8 cellular contexts compared by ENCODE assay signal in the genomic region with DNA sequence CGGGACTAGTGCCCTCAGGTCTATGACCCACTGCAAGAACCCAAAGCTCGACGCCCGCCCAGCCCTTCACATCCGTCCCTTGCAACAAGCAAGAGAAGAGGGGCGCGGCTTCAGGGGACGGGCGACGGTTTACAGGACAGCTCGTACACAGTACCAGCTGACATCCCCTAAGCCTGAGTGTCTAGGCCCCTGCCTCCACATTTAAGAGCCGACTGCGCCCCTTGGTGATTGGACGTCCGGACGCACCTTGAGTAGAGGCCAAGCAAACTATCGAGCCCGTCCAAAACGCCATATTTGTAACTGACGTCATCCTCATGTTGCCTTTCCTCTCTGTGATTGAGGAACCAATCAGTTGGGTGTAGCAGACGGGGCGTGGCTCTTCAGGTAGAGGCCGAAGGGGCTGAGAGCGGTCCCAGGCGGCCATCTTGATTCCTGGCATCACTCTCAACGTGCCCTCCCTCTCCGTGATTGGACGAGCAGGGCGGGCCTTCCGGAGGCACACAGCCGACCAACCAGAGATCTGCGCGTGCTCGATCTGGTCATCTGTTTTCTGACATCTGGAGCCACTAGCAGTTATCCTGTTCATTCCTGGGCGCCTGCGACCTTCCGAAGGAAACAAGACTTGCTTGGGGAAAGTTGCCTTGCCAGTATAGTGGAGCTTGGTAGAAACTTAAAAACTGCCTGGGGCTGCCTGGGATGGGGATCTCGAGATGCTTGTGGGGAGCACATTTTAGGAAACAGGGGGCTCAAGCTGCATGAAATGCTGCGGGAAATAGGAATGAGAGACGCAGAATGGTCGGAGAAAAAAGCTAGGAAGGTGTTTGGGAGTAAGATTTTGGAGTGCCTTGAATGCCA. TPM values are rescaled to one million over a fixed set of nuclear protein-coding genes. Genes with fewer than 3 reads are reported as not detected.
DNase-seq lines count a peak whose midpoint lies in the region; ATAC-seq, FAIRE-seq and TF ChIP-seq lines count a peak whose summit lies in the region.

No MANE protein-coding gene starts in this region.

- H3K27ac Mint-ChIP-seq in T-helper 2 cell treated with Interferon-gamma antibody and Interleukin-4, amounts not matched to agents 5 μg/mL and 100 μg/mL, for 36 hours = peak overlapping the region; percentile 98
- H3K27ac Mint-ChIP-seq in astrocyte (ENCODE audit: unreplicated experiment) = peak overlapping the region; percentile 93

- peak overlapping the region; percentile 93 for H3K4me2 ChIP-seq in astrocyte (ENCODE audit: low read length)

- no peaks in the 10 kb centered on the region for H3K9me3 Mint-ChIP-seq in T-helper 2 cell treated with Interferon-gamma antibody and Interleukin-4, amounts not matched to agents 5 μg/mL and 100 μg/mL, for 36 hours
- no peaks in the 10 kb centered on the region for H3K9me3 Mint-ChIP-seq in astrocyte (ENCODE audit: unreplicated experiment)

- TF ChIP-seq CTCF in astrocyte (IDR thresholded peaks at IDR 0.05; ENCODE audit: insufficient read depth, low read depth, low read length) (no peak), psoas muscle (IDR thresholded peaks at IDR 0.05) (no peak)

- peak overlapping the region; percentile 97 for H3K4me3 Mint-ChIP-seq in T-helper 2 cell treated with Interferon-gamma antibody and Interleukin-4, amounts not matched to agents 5 μg/mL and 100 μg/mL, for 36 hours
- H3K4me3 Mint-ChIP-seq in astrocyte (ENCODE audit: unreplicated experiment) = peak overlapping the region; percentile 91

- H3K79me2 ChIP-seq in astrocyte (ENCODE audit: insufficient read depth, low read length) = peaks cover 11% of the 10 kb centered on the region

- H3K9me3 ChIP-seq in astrocyte (ENCODE audit: insufficient read depth, low read depth, low read length) = no peaks in the 10 kb centered on the region
- H3K9me3 ChIP-seq in right cardiac atrium (ENCODE audit: control insufficient read depth, low read length) = no peaks in the 10 kb centered on the region
- H3K9me3 ChIP-seq in psoas muscle = no peaks in the 10 kb centered on the region

- peak overlapping the region; percentile 99 for H2AFZ ChIP-seq in astrocyte (ENCODE audit: low read depth, low read length)

- H3K27me3 Mint-ChIP-seq in T-helper 2 cell treated with Interferon-gamma antibody and Interleukin-4, amounts not matched to agents 5 μg/mL and 100 μg/mL, for 36 hours (ENCODE audit: low read depth) = no peaks in the 10 kb centered on the region
- no peaks in the 10 kb centered on the region for H3K27me3 Mint-ChIP-seq in astrocyte (ENCODE audit: low read depth, unreplicated experiment)

- H3K27me3 ChIP-seq in astrocyte (ENCODE audit: insufficient read depth, low read length) (no peaks in the 10 kb centered on the region), right cardiac atrium (ENCODE audit: control insufficient read depth, insufficient read depth) (no peaks in the 10 kb centered on the region), psoas muscle (ENCODE audit: insufficient read depth in 3 of 3, low read length in 2 of 3) (no peaks in the 10 kb centered on the region)

- H3K36me3 ChIP-seq in astrocyte (ENCODE audit: insufficient read depth, low read length) (peaks cover 2% of the 10 kb centered on the region), psoas muscle (ENCODE audit: insufficient read depth in 1 of 2, low read depth in 1 of 2) (peaks cover 0 to 34% of the 10 kb centered on the region in 2 donors)

- peaks cover 7% of the 10 kb centered on the region for H3K36me3 Mint-ChIP-seq in T-helper 2 cell treated with Interferon-gamma antibody and Interleukin-4, amounts not matched to agents 5 μg/mL and 100 μg/mL, for 36 hours (ENCODE audit: low read depth)
- H3K36me3 Mint-ChIP-seq in astrocyte (ENCODE audit: low read depth, unreplicated experiment) = no peaks in the 10 kb centered on the region

- intact Hi-C loops in right cardiac atrium (cut with DNase I) = loop anchor here in 1 of 4 donors (10.0 kb wide), 1 partner anchor 128 kb away; no protein-coding TSS in a partner anchor
- intact Hi-C loops in psoas muscle (cut with DNase I) = loop anchor here (1.0 to 10.0 kb wide), 6 partner anchors 69 to 1432 kb away; partner anchors contain the start of gene ZNF621 (in 2 of the 2)

- peak; percentile 79 for TF ChIP-seq POLR2A in GM18505 (IDR thresholded peaks at IDR 0.05; ENCODE audit: borderline replicate concordance, extremely low read depth, insufficient read depth, insufficient read length)

- H3K4me1 ChIP-seq in astrocyte (ENCODE audit: insufficient read depth, low read length) (peaks cover 4% of the 10 kb centered on the region), right cardiac atrium (ENCODE audit: control insufficient read depth, insufficient read depth, low read length) (peaks cover 3% of the 10 kb centered on the region), psoas muscle (peaks cover 24% of the 10 kb centered on the region)

- DNase-seq in NCI-H187 treated with DMSO at 0.1 percent for 48 hours (lab: John Stamatoyannopoulos, UW) (peak; percentile 87), astrocyte (ENCODE audit: low read depth) (peak; percentile 97), right cardiac atrium (peak; percentile 99), psoas muscle (peak; percentile 97 to 99), urothelium cell line (ENCODE audit: low spot score) (peak; percentile 98)
- peak; percentile 97 for DNase-seq in T-helper 2 cell treated with Interferon-gamma antibody and Interleukin-4, amounts not matched to agents 5 μg/mL and 100 μg/mL, for 36 hours (ENCODE audit: low spot score)

- under 1% methylated on average over 41 of the region's 41 CpGs for WGBS in right cardiac atrium
- 0% methylated on average over 40 to 41 of the region's 41 CpGs for WGBS in psoas muscle, 3 donors

- H4K20me1 ChIP-seq in astrocyte (ENCODE audit: insufficient read depth, low read length) = peaks cover 5% of the 10 kb centered on the region

- ATAC-seq in GM18505 (IDR thresholded peaks at IDR 0.05; ENCODE audit: unreplicated experiment) = peak; percentile 93
- peak; percentile 94 for ATAC-seq in HG02970 (IDR thresholded peaks at IDR 0.05; ENCODE audit: low FRiP score, unreplicated experiment)
- peak; percentile 98 for ATAC-seq in right cardiac atrium
- ATAC-seq in psoas muscle = peak; percentile 94 to 97 (median 96)

- FAIRE-seq in astrocyte (lab: Jason Lieb, UNC) = peak; percentile 60
- FAIRE-seq in urothelium cell line (lab: Jason Lieb, UNC) = peak; percentile 50

- peak overlapping the region; percentile 88 for H3K9ac ChIP-seq in astrocyte (ENCODE audit: low read length)

- H3K4me3 ChIP-seq in astrocyte (ENCODE audit: insufficient read depth, low read depth, low read length) = peak overlapping the region; percentile 91
- H3K4me3 ChIP-seq in right cardiac atrium (ENCODE audit: low read length) = peak overlapping the region; percentile 70
- H3K4me3 ChIP-seq in psoas muscle = peak overlapping the region; percentile 77

- peak overlapping the region; percentile 90 for H3K27ac ChIP-seq in astrocyte (ENCODE audit: low read depth, low read length)
- H3K27ac ChIP-seq in right cardiac atrium (ENCODE audit: low read length) = peak overlapping the region; percentile 99
- peak overlapping the region; percentile 94 for H3K27ac ChIP-seq in psoas muscle

- H3K4me1 Mint-ChIP-seq in T-helper 2 cell treated with Interferon-gamma antibody and Interleukin-4, amounts not matched to agents 5 μg/mL and 100 μg/mL, for 36 hours (ENCODE audit: low read depth) = peaks cover 28% of the 10 kb centered on the region
- H3K4me1 Mint-ChIP-seq in astrocyte (ENCODE audit: low read depth, unreplicated experiment) = peaks cover 2% of the 10 kb centered on the region

RNA-seq across cellular contexts. Expression of gene RPL14, which starts 4.0 kb away (rescaled TPM):
- total RNA-seq in astrocyte = 1,485 and 1,706 TPM in 2 replicates
- total RNA-seq in right cardiac atrium = 1,000 to 10,000 TPM; 1,029 to 1,161 (median 1,122) TPM
- polyA plus RNA-seq in right cardiac atrium = 895 TPM
- total RNA-seq in psoas muscle = 1,000 to 10,000 TPM; 1,002 to 1,781 (median 1,436) TPM
- polyA plus RNA-seq in psoas muscle = 1,000 to 10,000 TPM in 2 of 3 donors, 100 to 1,000 TPM in 1; 997 to 1,819 (median 1,123) TPM

RNA-seq across cellular contexts. Expression of gene ZNF619, which starts 23.8 kb away (rescaled TPM):
- 2.9 and 3.4 TPM in 2 replicates for total RNA-seq in astrocyte
- total RNA-seq in right cardiac atrium = 1 to 10 TPM; 3.9 to 6.3 (median 5.0) TPM
- 1.5 TPM for polyA plus RNA-seq in right cardiac atrium
- total RNA-seq in psoas muscle = 1 to 10 TPM; 3.2 to 4.9 (median 4.4) TPM
- 1 to 10 TPM in 2 of 3 donors, under 1 TPM in 1; 0.82 to 3.0 (median 1.6) TPM for polyA plus RNA-seq in psoas muscle

RNA-seq across cellular contexts. Expression of gene ZNF620, which starts 52.7 kb away (rescaled TPM):
- total RNA-seq in astrocyte (2.9 and 4.2 TPM in 2 replicates), right cardiac atrium (1 to 10 TPM; 3.1 to 4.3 (median 3.3) TPM), psoas muscle (1 to 10 TPM; 1.3 to 2.2 (median 2.1) TPM)
- polyA plus RNA-seq in right cardiac atrium (2.1 TPM), psoas muscle (1 to 10 TPM; 1.1 to 2.6 (median 1.2) TPM)

Comparison
In these comparisons a context has a peak if more than half of its experiments do, and no peak if none do; other contexts are left out.
1. Peak in every context shown above with its lines: DNase-seq, ATAC-seq, H3K4me3 ChIP-seq and H3K27ac ChIP-seq.